ENCODE assay signal across 16 cellular contexts in genomic region chr14:88985654-88986053, GRCh38.
"Had no signal": no experiment of that assay in that cellular context is flagged by ENCODE, and none has a peak within 500 bp of the region (broad histone marks: within the 10 kb centered on the region; RNA-seq: fewer than 3 reads in every experiment).

No MANE protein-coding gene starts in this region.

- H3K4me3 ChIP-seq: gastroesophageal sphincter, transverse colon, vagina had no signal

- H3K27me3 ChIP-seq: transverse colon, vagina had no signal

- H3K36me3 ChIP-seq: gastroesophageal sphincter, transverse colon, vagina had no signal

- DNase-seq: activated CD4-positive, alpha-beta T cell treated with anti-CD3 and anti-CD28 coated beads, Interleukin-2, amount 10 ng/mL, durations not matched to agents 7 days and 5 days; activated CD4-positive, CD25-positive, alpha-beta regulatory T cell; activated CD8-positive, alpha-beta memory T cell treated with anti-CD3 and anti-CD28 coated beads, Interleukin-2, amount 50 U/mL, for 48 hours; activated gamma-delta T cell treated with Interleukin-2 at 50 U/mL for 16 hours; activated T-cell treated with anti-CD3 and anti-CD28 coated beads, Interleukin-2, amount 50 U/mL, for 72 hours; amygdala; cerebellar nuclear complex; effector memory CD4-positive, alpha-beta T cell; kidney; nephron progenitor cell; occipital lobe; stimulated activated CD4-positive, alpha-beta T cell treated with anti-CD3 and anti-CD28 coated beads, Interleukin-2, amount 100 ng/mL, for 48 hours; transverse colon had no signal

- H3K4me1 ChIP-seq: gastroesophageal sphincter, transverse colon, vagina had no signal

- H3K27ac ChIP-seq: gastroesophageal sphincter, transverse colon, vagina had no signal

- ATAC-seq: activated T-cell treated with anti-CD3 and anti-CD28 coated beads, Interleukin-2, amount 50 U/mL, for 72 hours; gastroesophageal sphincter; stimulated activated memory B cell treated with anti-CD40 and anti-IgM and Interleukin-4, amounts not matched to agents 10 μg/mL and 1 μg/mL and 100 μg/mL, for 72 hours had no signal

- H3K9me3 ChIP-seq: vagina had no signal
